8 cellular contexts compared by ENCODE assay signal in the genomic region with DNA sequence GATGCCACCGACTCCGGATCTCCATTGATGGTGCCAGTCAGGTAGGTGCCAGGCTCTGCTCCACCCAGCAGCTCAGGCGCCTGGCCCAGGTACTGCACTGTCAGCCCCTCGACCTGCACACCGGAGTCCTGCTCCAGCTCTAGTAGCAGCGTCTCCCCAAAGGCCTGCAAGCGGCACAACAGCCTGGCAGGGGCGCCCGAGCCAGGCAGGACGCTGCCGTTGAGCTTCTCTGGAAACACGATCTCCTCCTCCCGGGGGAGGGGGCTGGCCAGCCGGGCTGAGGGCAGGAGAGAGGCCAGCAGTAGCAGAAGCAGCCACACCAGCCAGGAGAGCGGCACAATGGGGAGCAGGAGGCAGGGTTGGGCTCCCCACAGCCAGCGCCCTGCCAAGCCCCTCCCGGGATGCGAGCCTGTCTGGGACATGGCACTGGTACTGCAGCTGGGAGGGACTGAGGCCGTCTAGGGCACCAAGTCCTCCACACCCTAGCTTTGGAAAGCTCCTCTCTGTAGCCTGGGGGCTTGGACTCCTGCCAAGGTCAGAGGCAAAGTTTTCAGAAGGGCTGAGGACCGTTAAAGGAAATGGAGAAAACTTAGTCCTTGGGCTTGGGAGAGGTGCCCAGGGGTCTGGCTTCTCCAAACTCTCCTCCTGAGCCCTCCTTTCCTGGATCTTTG. TPM values are rescaled to one million over a fixed set of nuclear protein-coding genes. Genes with fewer than 3 reads are reported as not detected.
DNase-seq lines count a peak whose midpoint lies in the region; ATAC-seq and TF ChIP-seq lines count a peak whose summit lies in the region.

No MANE protein-coding gene starts in this region.

- no peaks in the 10 kb centered on the region for H4K20me1 ChIP-seq in H9 (ENCODE audit: control insufficient read depth, insufficient read depth, insufficient read length)

- H3K4me1 ChIP-seq in H9 (ENCODE audit: insufficient read depth, low read length), result peaks cover 24% of the 10 kb centered on the region

- H3K9ac ChIP-seq in H9 (ENCODE audit: extremely low read depth, insufficient read length, low read length) (no peak overlapping the region), SK-N-MC (ENCODE audit: insufficient read length) (peak overlapping the region; percentile 75)

- H3K79me2 ChIP-seq in H9 (ENCODE audit: insufficient read depth, low read length), result no peaks in the 10 kb centered on the region

- peaks cover 57 to 64% of the 10 kb centered on the region in 2 experiments for H3K4me1 Mint-ChIP-seq in H9

- H2BK12ac ChIP-seq in H9 (ENCODE audit: insufficient read length, low read depth, low read length), result no peak overlapping the region

- H3K4ac ChIP-seq in H9 (ENCODE audit: low read depth, low read length), result no peak overlapping the region

- WGBS in H9 (ENCODE audit: extremely low coverage, insufficient read length, low lambda C conversion rate), result no CpG with 5 or more reads among the region's 20 CpGs

- ATAC-seq in Right ventricle myocardium superior (ENCODE audit: poor library complexity), result no peak

- H3K27ac Mint-ChIP-seq in H9, result peak overlapping the region; percentile 72 to 93 (median 85); a peak in 4 of 7 replicates

- no peak overlapping the region for H4K5ac ChIP-seq in H9 (ENCODE audit: insufficient read length, low read depth, low read length)

- H3K23ac ChIP-seq in H9 (ENCODE audit: insufficient read length, low read depth, low read length), result no peak overlapping the region

- peaks cover 0 to 14% (median 6%) of the 10 kb centered on the region in 3 experiments; a peak in 5 of 7 replicates for H3K36me3 Mint-ChIP-seq in H9 (ENCODE audit: insufficient read depth in 1 of 3, low read depth in 3 of 3)

- H3K4me2 ChIP-seq in H9 (ENCODE audit: insufficient read depth, insufficient read length, low read length), result peak overlapping the region; percentile 27

- peak overlapping the region; percentile 13; the same call in 1 of the 2 replicates for H3K14ac ChIP-seq in H9 (ENCODE audit: insufficient read depth, low read length)

- H2AFZ ChIP-seq in H9 (ENCODE audit: low read length), result no peak overlapping the region

- no peak overlapping the region for H3T11ph ChIP-seq in H9 (ENCODE audit: low read length)

- no peak overlapping the region for H3K27ac ChIP-seq in H9 (ENCODE audit: insufficient read length, low read depth, low read length)
- peak overlapping the region; percentile 63; the same call in 1 of the 2 replicates for H3K27ac ChIP-seq in SK-N-MC

- no peaks in the 10 kb centered on the region; a peak in 1 of 5 replicates for H3K9me3 Mint-ChIP-seq in H9

- intact Hi-C loops in Right ventricle myocardium superior (cut with DNase I), result loop anchor here (10.0 kb wide), 1 partner anchor 186 kb away; no protein-coding TSS in a partner anchor

- 0 out of 3 replicates have a peak, but pooled peaks have one; percentile 32 for TF ChIP-seq CTCF in H9 (conservative IDR thresholded peaks at IDR 0.05)

- DNase-seq in H9 (peak; percentile 83), SK-N-MC (ENCODE audit: low read depth, low spot score) (no peak), Right ventricle myocardium superior (peak; percentile 70), retina (peak; percentile 75), T-helper 9 cell (no peak), COR-L47 (lab: John Stamatoyannopoulos, UW) (no peak), ureter (ENCODE audit: low spot score) (no peak)
- DNase-seq in activated T-cell treated with anti-CD3 and anti-CD28 coated beads, Interleukin-2, amount 50 U/mL, for 48 hours, result no peak

- H3K18ac ChIP-seq in H9 (ENCODE audit: insufficient read length, low read depth, low read length), result peak overlapping the region; percentile 3

- peaks cover 7% of the 10 kb centered on the region for H3K23me2 ChIP-seq in H9 (ENCODE audit: insufficient read length, low read depth, low read length, poor library complexity, severe bottlenecking)

- H3K79me1 ChIP-seq in H9 (ENCODE audit: insufficient read depth, low read depth, low read length, poor library complexity, severe bottlenecking), result no peaks in the 10 kb centered on the region

- no peak overlapping the region for H2BK15ac ChIP-seq in H9 (ENCODE audit: low read depth, low read length)

- peaks cover 34% of the 10 kb centered on the region for H3K36me3 ChIP-seq in SK-N-MC (ENCODE audit: insufficient read depth, low read length)

- no peak overlapping the region for H4K91ac ChIP-seq in H9 (ENCODE audit: insufficient read length, low read depth, low read length)

- H3K4me3 ChIP-seq in SK-N-MC, result peak overlapping the region; percentile 83

- peak overlapping the region; percentile 59 to 65 for H3K4me3 Mint-ChIP-seq in H9

- no peak overlapping the region for H2BK120ac ChIP-seq in H9 (ENCODE audit: low read depth, low read length, poor library complexity, severe bottlenecking)

- H3K27me3 Mint-ChIP-seq in H9 (ENCODE audit: low read depth), result no peaks in the 10 kb centered on the region

- no peaks in the 10 kb centered on the region; the same call in 1 of the 2 replicates for H3K27me3 ChIP-seq in H9 (ENCODE audit: insufficient read depth, low read length)

- H4K8ac ChIP-seq in H9 (replicated peaks; ENCODE audit: insufficient read length, low read depth, low read length), result no peak overlapping the region

- H3K56ac ChIP-seq in H9 (ENCODE audit: insufficient read length, low read depth, low read length), result no peak overlapping the region

- H2BK20ac ChIP-seq in H9 (ENCODE audit: low read depth, low read length, poor library complexity, severe bottlenecking), result no peak overlapping the region

- no peak overlapping the region for H2AK5ac ChIP-seq in H9 (ENCODE audit: insufficient read length, low read length)

- no peak overlapping the region for H2BK5ac ChIP-seq in H9 (ENCODE audit: insufficient read length, low read length)

- H3K9me3 ChIP-seq in H9 (ENCODE audit: control insufficient read depth, low read depth, low read length) (no peaks in the 10 kb centered on the region), SK-N-MC (ENCODE audit: low read depth, low read length) (no peaks in the 10 kb centered on the region)

RNA-seq across cellular contexts. Expression of gene ADAMTS4, which starts 0.5 kb away (rescaled TPM):
- total RNA-seq in H9 (2021) (7.0 and 9.1 TPM in 2 replicates), Right ventricle myocardium superior (7.0 TPM), ureter (42.6 TPM)

RNA-seq across cellular contexts. Expression of gene NDUFS2, which starts 3.8 kb away (rescaled TPM):
- total RNA-seq in H9 (2021) (80.3 and 84.5 TPM in 2 replicates), Right ventricle myocardium superior (308 TPM), ureter (94.1 TPM)

RNA-seq across cellular contexts. Expression of gene FCER1G, which starts 16.8 kb away (rescaled TPM):
- 0.44 and 0.90 TPM in 2 replicates for total RNA-seq in H9 (2021)
- 21.5 TPM for total RNA-seq in Right ventricle myocardium superior
- 11.3 TPM for total RNA-seq in ureter

RNA-seq across cellular contexts. Expression of gene B4GALT3, which starts 21.0 kb away (rescaled TPM):
- 31.8 and 33.1 TPM in 2 replicates for total RNA-seq in H9 (2021)
- 20.3 TPM for total RNA-seq in Right ventricle myocardium superior
- 26.6 TPM for total RNA-seq in ureter

RNA-seq across cellular contexts. Expression of gene APOA2, which starts 25.1 kb away (rescaled TPM):
- total RNA-seq in H9 (2021) (not detected in 2 replicates), Right ventricle myocardium superior (1.2 TPM), ureter (not detected)

Comparison
In these comparisons a context has a peak if more than half of its experiments do, and no peak if none do; other contexts are left out.
1. DNase-seq: peak in H9 (single experiment), Right ventricle myocardium superior (single experiment) and retina (single experiment); none in SK-N-MC (single experiment), T-helper 9 cell (single experiment), activated T-cell treated with anti-CD3 and anti-CD28 coated beads, Interleukin-2, amount 50 U/mL, for 48 hours (0 of 2), COR-L47 (single experiment) and ureter (single experiment).